In genomic region chr22:41913040-41913719, GRCh38 we compare ENCODE assay signal across 19 cellular contexts. TPM values are rescaled to one million over a fixed set of nuclear protein-coding genes. Genes with fewer than 3 reads are reported as not detected.
A peak's percentile ranks its signal among the peaks of the same experiment; 100 is the strongest.
DNase-seq lines count a peak whose midpoint lies in the region; ATAC-seq, FAIRE-seq and TF ChIP-seq lines count a peak whose summit lies in the region.
"Had no signal": no experiment of that assay in that cellular context is flagged by ENCODE, and none has a peak within 500 bp of the region (broad histone marks: within the 10 kb centered on the region; RNA-seq: fewer than 3 reads in every experiment).

No MANE protein-coding gene starts in this region.

- H4K20me1 ChIP-seq in GM23338 (replicated peaks; ENCODE audit: insufficient read depth) (peaks cover 4% of the 10 kb centered on the region), GM12878 (ENCODE audit: control insufficient read depth, insufficient read depth) (peaks cover 6% of the 10 kb centered on the region; the same call in 1 of the 2 replicates)

- no peak for FAIRE-seq in GM12878 (lab: Jason Lieb, UNC)
- FAIRE-seq: RCC 7860 had no signal

- H3K4me2 ChIP-seq in GM23338 (peak overlapping the region; percentile 60), GM12878 (ENCODE audit: control insufficient read depth, insufficient read depth) (0 out of 2 replicates have a peak overlapping the region, but pooled peaks have one; percentile 17)

- RAD21 ChIA-PET in GM12878 (lab: Charles Lee; ENCODE audit: unreplicated experiment): interaction anchor here (1.0 to 5.8 kb wide), 4 partner anchors 26 to 216 kb away, joined by 3 to 40 read pairs (median 5); partner anchors contain the start of gene CCDC134

- peak overlapping the region; percentile 65 for H3K4me3 Mint-ChIP-seq in CD8-positive, alpha-beta T cell
- H3K4me3 Mint-ChIP-seq in GM23338 (peak overlapping the region; percentile 52), nephron progenitor cell (peak overlapping the region; percentile 78)
- H3K4me3 Mint-ChIP-seq: activated CD4-positive, alpha-beta memory T cell treated with anti-CD3 and anti-CD28 coated beads, Interleukin-2, amount 10 ng/mL, durations not matched to agents 7 days and 5 days; dendritic cell treated with granulocyte-macrophage colony-stimulating factor and Interleukin-4, amounts not matched to agents 40 ng/mL and 50 ng/mL, for 4 days had no signal

- H3K9me3 ChIP-seq in CD8-positive, alpha-beta T cell (ENCODE audit: low read length): no peaks in the 10 kb centered on the region
- H3K9me3 ChIP-seq in GM12878 (replicated peaks; ENCODE audit: control insufficient read depth, insufficient read depth, low read length): no peaks in the 10 kb centered on the region
- no peaks in the 10 kb centered on the region for H3K9me3 ChIP-seq in SJCRH30 (replicated peaks)
- H3K9me3 ChIP-seq: prostate gland, spleen, upper lobe of right lung had no signal

- H3K9me3 Mint-ChIP-seq in CD8-positive, alpha-beta T cell: no peaks in the 10 kb centered on the region
- H3K9me3 Mint-ChIP-seq in GM23338: peaks cover 6% of the 10 kb centered on the region
- no peaks in the 10 kb centered on the region for H3K9me3 Mint-ChIP-seq in nephron progenitor cell
- H3K9me3 Mint-ChIP-seq: activated CD4-positive, alpha-beta memory T cell treated with anti-CD3 and anti-CD28 coated beads, Interleukin-2, amount 10 ng/mL, durations not matched to agents 7 days and 5 days; dendritic cell treated with granulocyte-macrophage colony-stimulating factor and Interleukin-4, amounts not matched to agents 40 ng/mL and 50 ng/mL, for 4 days had no signal

- POLR2A ChIA-PET in CD8-positive, alpha-beta T cell (lab: Charles Lee): interaction anchor here (1.6 kb wide), 1 partner anchor 12 kb away, joined by 6 read pairs; no protein-coding TSS in a partner anchor
- POLR2A ChIA-PET in GM12878 (lab: Charles Lee): interaction anchor here (0.9 to 2.3 kb wide), 7 partner anchors 12 to 112 kb away, joined by 3 to 10 read pairs (median 4); partner anchors contain the start of genes CCDC134 and CENPM

- no peak for ATAC-seq in CD8-positive, alpha-beta T cell
- ATAC-seq in GM23338: no peak
- ATAC-seq in GM12878: no peak
- ATAC-seq in GM21619 (IDR thresholded peaks at IDR 0.05; ENCODE audit: unreplicated experiment): no peak
- ATAC-seq in HG03565 (IDR thresholded peaks at IDR 0.05; ENCODE audit: unreplicated experiment): no peak
- no peak for ATAC-seq in HG03469 (IDR thresholded peaks at IDR 0.05; ENCODE audit: unreplicated experiment)
- ATAC-seq: left ventricle myocardium superior, upper lobe of right lung had no signal

- CTCF ChIA-PET in CD8-positive, alpha-beta T cell (lab: Charles Lee): no interaction called here
- CTCF ChIA-PET in GM12878 (lab: Yijun Ruan, JAX): interaction anchor here (0.9 to 2.9 kb wide), 6 partner anchors 12 to 246 kb away, joined by 3 to 9 read pairs (median 4); no protein-coding TSS in a partner anchor

- H3K4me1 Mint-ChIP-seq in CD8-positive, alpha-beta T cell (ENCODE audit: low read depth): peaks cover 28% of the 10 kb centered on the region
- peaks cover 22% of the 10 kb centered on the region for H3K4me1 Mint-ChIP-seq in GM23338
- H3K4me1 Mint-ChIP-seq in nephron progenitor cell: peaks cover 47% of the 10 kb centered on the region

- no peaks in the 10 kb centered on the region for H3K9me2 ChIP-seq in GM23338 (ENCODE audit: insufficient read depth)

- no peak for TF ChIP-seq RAD21 in GM12878 (IDR thresholded peaks at IDR 0.05; ENCODE audit: insufficient read depth, low read depth, low read length)

- H3K27me3 ChIP-seq in CD8-positive, alpha-beta T cell (ENCODE audit: insufficient read depth, low read length): peaks cover 31% of the 10 kb centered on the region
- H3K27me3 ChIP-seq in GM23338 (ENCODE audit: insufficient read depth): peaks cover 100% of the 10 kb centered on the region
- H3K27me3 ChIP-seq in GM12878 (replicated peaks in 1 of 2; ENCODE audit: control insufficient read depth in 2 of 2, insufficient read depth in 2 of 2, low read length in 1 of 2): peaks cover 6 to 12% of the 10 kb centered on the region in 2 experiments; a peak in 3 of 4 replicates
- H3K27me3 ChIP-seq in SJCRH30: peaks cover 5% of the 10 kb centered on the region; the same call in 1 of the 2 replicates

- 57% methylated on average over 11 of the region's 11 CpGs for WGBS in GM12878 (ENCODE audit: insufficient coverage, insufficient replicate concordance, low lambda C conversion rate, missing lambda C conversion rate)

- H3K27ac Mint-ChIP-seq in CD8-positive, alpha-beta T cell: no peak overlapping the region
- H3K27ac Mint-ChIP-seq in GM23338 (no peak overlapping the region), nephron progenitor cell (no peak overlapping the region)
- H3K27ac Mint-ChIP-seq: activated CD4-positive, alpha-beta memory T cell treated with anti-CD3 and anti-CD28 coated beads, Interleukin-2, amount 10 ng/mL, durations not matched to agents 7 days and 5 days; dendritic cell treated with granulocyte-macrophage colony-stimulating factor and Interleukin-4, amounts not matched to agents 40 ng/mL and 50 ng/mL, for 4 days had no signal

- no peak for DNase-seq in CD8-positive, alpha-beta T cell
- DNase-seq in GM23338 (ENCODE audit: low spot score) (no peak), GM12878 (ENCODE audit: low read depth, low spot score) (no peak), nephron progenitor cell (no peak), SJCRH30 (no peak)
- DNase-seq: activated CD4-positive, alpha-beta memory T cell treated with anti-CD3 and anti-CD28 coated beads, Interleukin-2, amount 10 ng/mL, durations not matched to agents 7 days and 5 days; activated effector memory CD4-positive, alpha-beta T cell treated with Interleukin-2 at 50 U/mL for 16 hours; left ventricle myocardium superior; NCI-H2227 treated with DMSO at 0.1 percent for 48 hours; spleen; upper lobe of right lung had no signal

- peaks cover 38% of the 10 kb centered on the region for H3K4me1 ChIP-seq in CD8-positive, alpha-beta T cell (ENCODE audit: insufficient read depth, low read length)
- peaks cover 13% of the 10 kb centered on the region; the same call in 1 of the 2 replicates for H3K4me1 ChIP-seq in GM23338 (ENCODE audit: insufficient read depth)
- peaks cover 28% of the 10 kb centered on the region for H3K4me1 ChIP-seq in GM12878 (ENCODE audit: control insufficient read depth, insufficient read depth, low read length)
- 0 out of 2 replicates have a peak, but pooled peaks cover 5% of the 10 kb centered on the region for H3K4me1 ChIP-seq in SJCRH30

- in situ Hi-C loops in GM12878 (cut with MboI): no loop called here

- no peaks in the 10 kb centered on the region for H3K36me3 Mint-ChIP-seq in CD8-positive, alpha-beta T cell
- no peaks in the 10 kb centered on the region; the same call in 2 of the 3 replicates for H3K36me3 Mint-ChIP-seq in GM23338 (ENCODE audit: low read depth)
- no peaks in the 10 kb centered on the region for H3K36me3 Mint-ChIP-seq in nephron progenitor cell (ENCODE audit: low read depth)

- TF ChIP-seq CTCF in CD8-positive, alpha-beta T cell (IDR thresholded peaks at IDR 0.05): no peak
- no peak for TF ChIP-seq CTCF in GM23338 (conservative IDR thresholded peaks at IDR 0.05; ENCODE audit: low read depth in 2 of 2)
- no peak for TF ChIP-seq CTCF in GM12878 (IDR thresholded peaks at IDR 0.05 in 2 of 3, conservative IDR thresholded peaks at IDR 0.05 in 1 of 3; ENCODE audit: control insufficient read depth in 2 of 3, extremely low read depth in 1 of 3, insufficient read depth in 1 of 3, low read depth in 3 of 3, low read length in 3 of 3)
- TF ChIP-seq CTCF in nephron progenitor cell (IDR thresholded peaks at IDR 0.05): no peak

- TF ChIP-seq POLR2A in GM12878 (IDR thresholded peaks at IDR 0.05; ENCODE audit: low read depth, low read length): no peak

- H3K36me3 ChIP-seq in CD8-positive, alpha-beta T cell (ENCODE audit: insufficient read depth, low read length): no peaks in the 10 kb centered on the region
- H3K36me3 ChIP-seq in GM23338 (ENCODE audit: insufficient read depth) (no peaks in the 10 kb centered on the region), GM12878 (ENCODE audit: control insufficient read depth in 2 of 2, insufficient read depth in 2 of 2, low read length in 1 of 2) (no peaks in the 10 kb centered on the region), SJCRH30 (no peaks in the 10 kb centered on the region)
- H3K36me3 ChIP-seq: prostate gland, spleen, upper lobe of right lung had no signal

- no peak overlapping the region for H2AFZ ChIP-seq in GM23338
- H2AFZ ChIP-seq in GM12878 (ENCODE audit: control insufficient read depth, low read depth, low read length): no peak overlapping the region

- BruUV-seq in GM12878 (replicated peaks; lab: Mats Ljungman, UMichigan): no TSS peak

- no peak overlapping the region for H3K27ac ChIP-seq in CD8-positive, alpha-beta T cell (ENCODE audit: low read depth, low read length)
- H3K27ac ChIP-seq in GM23338 (ENCODE audit: low read depth) (no peak overlapping the region), GM12878 (ENCODE audit: control insufficient read depth, insufficient read depth) (no peak overlapping the region), SJCRH30 (no peak overlapping the region)
- H3K27ac ChIP-seq: prostate gland, spleen, upper lobe of right lung had no signal

- no peak for TF ChIP-seq EP300 in GM12878 (IDR thresholded peaks at IDR 0.05; ENCODE audit: borderline replicate concordance in 1 of 2, control insufficient read depth in 1 of 2, low read depth in 2 of 2, low read length in 2 of 2)

- intact Hi-C loops in CD8-positive, alpha-beta T cell (cut with DNase I, micrococcal nuclease): no loop called here
- intact Hi-C loops in GM12878 (cut with micrococcal nuclease; ENCODE audit: unreplicated experiment): no loop called here

- no peak overlapping the region for H3K9ac ChIP-seq in GM12878 (ENCODE audit: control insufficient read depth, insufficient read depth, low read length)

- no peaks in the 10 kb centered on the region for H3K79me2 ChIP-seq in GM23338 (replicated peaks; ENCODE audit: insufficient read depth)
- H3K79me2 ChIP-seq in GM12878 (ENCODE audit: control insufficient read depth, insufficient read depth, low read length): no peaks in the 10 kb centered on the region

- H3F3A ChIP-seq in GM23338 (replicated peaks; ENCODE audit: low read depth): peaks cover 15% of the 10 kb centered on the region

- no peak overlapping the region for H3K4me3 ChIP-seq in CD8-positive, alpha-beta T cell (ENCODE audit: low read depth, low read length)
- H3K4me3 ChIP-seq in GM23338 (no peak overlapping the region), GM12878 (no peak overlapping the region), SJCRH30 (no peak overlapping the region)
- H3K4me3 ChIP-seq: prostate gland, upper lobe of right lung had no signal

- peaks cover 31% of the 10 kb centered on the region for H3K27me3 Mint-ChIP-seq in CD8-positive, alpha-beta T cell (ENCODE audit: low read depth)
- H3K27me3 Mint-ChIP-seq in GM23338 (ENCODE audit: insufficient read depth, low read depth, poor library complexity) (peaks cover 84% of the 10 kb centered on the region), nephron progenitor cell (ENCODE audit: low read depth, poor library complexity) (peaks cover 81% of the 10 kb centered on the region)

- SMC1A ChIA-PET in GM12878 (lab: Charles Lee; ENCODE audit: uncharacterized antibody, unreplicated experiment): interaction anchor here (0.9 to 1.9 kb wide), 6 partner anchors 12 to 216 kb away, joined by 3 to 7 read pairs (median 4); no protein-coding TSS in a partner anchor

RNA-seq across cellular contexts. Expression of gene SHISA8, which starts 1.7 kb away (rescaled TPM):
- 1 to 10 TPM in 1 of 2 experiments, under 1 TPM in 1; 0.72 to 1.5 TPM for total RNA-seq in CD8-positive, alpha-beta T cell
- total RNA-seq in GM23338 (2014; rRNA removed; shearing (Covaris generic)): 0.62 and 5.1 TPM in 2 replicates
- polyA plus RNA-seq in GM23338 (2016; fragmentation: Nextera tagmentation; extraction: Ambion mirVana) (0.21 TPM in 1 of 2 replicates, not detected in the other), GM12878 (2011; rRNA removed) (0.06 and 0.08 TPM in 2 replicates), GM12878 (2014; fragmentation: Illumina TruSeq; extraction: Trizol) (0.06 TPM in 1 of 2 replicates, not detected in the other), GM12878 (2014; fragmentation: Nextera tagmentation; extraction: Ambion mirVana) (under 1 TPM; 0.13 to 0.40 TPM), GM12878 (2014; rRNA removed) (5.9 and 6.5 TPM in 2 replicates), GM12878 (2016; fragmentation: Nextera tagmentation; extraction: Ambion mirVana) (under 1 TPM; 0.20 to 0.27 TPM)
- total RNA-seq in GM12878 (2013; cell fraction: nucleolus; rRNA removed): 10.3 and 11.3 TPM in 2 replicates
- total RNA-seq in GM12878 (2014; rRNA removed) (3.6 and 6.8 TPM in 2 replicates), GM12878 (2014; rRNA removed; fragmentation: Illumina TruSeq; extraction: Trizol) (0.22 and 0.28 TPM in 2 replicates), GM12878 (2021) (8.6 and 10.1 TPM in 2 replicates)
- 0.26 TPM for polyA plus RNA-seq in GM12878 (2011; ENCODE audit: low read depth)
- 0.03 and 0.33 TPM in 2 replicates for polyA plus RNA-seq in GM12878 (2011; cell fraction: cytosol; rRNA removed)
- 2.4 and 3.6 TPM in 2 replicates for polyA plus RNA-seq in GM12878 (2011; cell fraction: nucleus; rRNA removed)
- polyA plus RNA-seq in GM12878 (2012): 3.6 and 5.2 TPM in 2 replicates
- not detected in 2 replicates for polyA minus RNA-seq in GM12878 (2011; rRNA and poly(A)+ RNA removed)
- not detected in 2 replicates for polyA minus RNA-seq in GM12878 (2011; cell fraction: cytosol; rRNA and poly(A)+ RNA removed)
- polyA minus RNA-seq in GM12878 (2011; cell fraction: nucleus; rRNA and poly(A)+ RNA removed): 0.29 TPM in 1 of 2 replicates, not detected in the other
- total RNA-seq in SJCRH30 (2014; rRNA removed; shearing (Covaris generic)): not detected in 2 replicates
- total RNA-seq: activated CD4-positive, alpha-beta memory T cell treated with anti-CD3 and anti-CD28 coated beads, Interleukin-2, amount 10 ng/mL, durations not matched to agents 7 days and 5 days; prostate gland; upper lobe of right lung had no signal
- polyA plus RNA-seq: BJ had no signal

RNA-seq across cellular contexts. Expression of gene TNFRSF13C, which starts 13.4 kb away (rescaled TPM):
- total RNA-seq in CD8-positive, alpha-beta T cell: 10 to 100 TPM; 36.3 to 39.8 TPM
- total RNA-seq in GM23338 (2014; rRNA removed; shearing (Covaris generic)): 0.97 and 1.7 TPM in 2 replicates
- 0.75 and 1.0 TPM in 2 replicates for polyA plus RNA-seq in GM23338 (2016; fragmentation: Nextera tagmentation; extraction: Ambion mirVana)
- total RNA-seq in GM12878 (2013; cell fraction: nucleolus; rRNA removed): 79.9 and 82.3 TPM in 2 replicates
- 35.9 and 37.6 TPM in 2 replicates for total RNA-seq in GM12878 (2014; rRNA removed)
- 22.3 and 23.2 TPM in 2 replicates for total RNA-seq in GM12878 (2014; rRNA removed; fragmentation: Illumina TruSeq; extraction: Trizol)
- 90.1 and 91.4 TPM in 2 replicates for total RNA-seq in GM12878 (2021)
- polyA plus RNA-seq in GM12878 (2011; ENCODE audit: low read depth): 30.0 TPM
- polyA plus RNA-seq in GM12878 (2011; rRNA removed): 9.7 and 16.4 TPM in 2 replicates
- polyA plus RNA-seq in GM12878 (2011; cell fraction: cytosol; rRNA removed): 18.3 and 19.9 TPM in 2 replicates
- 43.6 and 44.2 TPM in 2 replicates for polyA plus RNA-seq in GM12878 (2011; cell fraction: nucleus; rRNA removed)
- polyA plus RNA-seq in GM12878 (2012): 50.9 and 59.0 TPM in 2 replicates
- polyA plus RNA-seq in GM12878 (2014; fragmentation: Illumina TruSeq; extraction: Trizol): 20.6 and 26.9 TPM in 2 replicates
- 1 to 10 TPM; 6.9 to 9.6 TPM for polyA plus RNA-seq in GM12878 (2014; fragmentation: Nextera tagmentation; extraction: Ambion mirVana)
- 42.3 and 43.0 TPM in 2 replicates for polyA plus RNA-seq in GM12878 (2014; rRNA removed)
- polyA plus RNA-seq in GM12878 (2016; fragmentation: Nextera tagmentation; extraction: Ambion mirVana): 10 to 100 TPM; 26.6 to 30.4 TPM
- 24.8 and 41.5 TPM in 2 replicates for polyA minus RNA-seq in GM12878 (2011; rRNA and poly(A)+ RNA removed)
- 20.1 and 23.4 TPM in 2 replicates for polyA minus RNA-seq in GM12878 (2011; cell fraction: cytosol; rRNA and poly(A)+ RNA removed)
- polyA minus RNA-seq in GM12878 (2011; cell fraction: nucleus; rRNA and poly(A)+ RNA removed): 12.0 and 20.7 TPM in 2 replicates
- 0.94 and 1.8 TPM in 2 replicates for total RNA-seq in SJCRH30 (2014; rRNA removed; shearing (Covaris generic))

RNA-seq across cellular contexts. Expression of gene CENPM, which starts 33.8 kb away (rescaled TPM):
- total RNA-seq in CD8-positive, alpha-beta T cell: 10 to 100 TPM in 1 of 2 experiments, 1 to 10 TPM in 1; 9.4 to 10.9 TPM
- 40.0 and 61.6 TPM in 2 replicates for total RNA-seq in GM23338 (2014; rRNA removed; shearing (Covaris generic))
- 50.0 and 51.1 TPM in 2 replicates for polyA plus RNA-seq in GM23338 (2016; fragmentation: Nextera tagmentation; extraction: Ambion mirVana)
- total RNA-seq in GM12878 (2013; cell fraction: nucleolus; rRNA removed): 125 and 139 TPM in 2 replicates
- total RNA-seq in GM12878 (2014; rRNA removed): 145 and 158 TPM in 2 replicates
- total RNA-seq in GM12878 (2014; rRNA removed; fragmentation: Illumina TruSeq; extraction: Trizol): 45.3 and 53.0 TPM in 2 replicates
- total RNA-seq in GM12878 (2021): 81.6 and 84.4 TPM in 2 replicates
- polyA plus RNA-seq in GM12878 (2011; ENCODE audit: low read depth): 21.9 TPM
- 26.6 and 67.9 TPM in 2 replicates for polyA plus RNA-seq in GM12878 (2011; rRNA removed)
- 113 and 161 TPM in 2 replicates for polyA plus RNA-seq in GM12878 (2011; cell fraction: cytosol; rRNA removed)
- polyA plus RNA-seq in GM12878 (2011; cell fraction: nucleus; rRNA removed): 245 and 256 TPM in 2 replicates
- 42.1 and 48.8 TPM in 2 replicates for polyA plus RNA-seq in GM12878 (2012)
- 9.8 and 38.9 TPM in 2 replicates for polyA plus RNA-seq in GM12878 (2014; fragmentation: Illumina TruSeq; extraction: Trizol)
- polyA plus RNA-seq in GM12878 (2014; fragmentation: Nextera tagmentation; extraction: Ambion mirVana): 10 to 100 TPM; 36.7 to 62.3 TPM
- polyA plus RNA-seq in GM12878 (2014; rRNA removed): 126 and 148 TPM in 2 replicates
- polyA plus RNA-seq in GM12878 (2016; fragmentation: Nextera tagmentation; extraction: Ambion mirVana): 100 to 1,000 TPM; 177 to 212 TPM
- polyA minus RNA-seq in GM12878 (2011; rRNA and poly(A)+ RNA removed): 70.4 and 125 TPM in 2 replicates
- polyA minus RNA-seq in GM12878 (2011; cell fraction: cytosol; rRNA and poly(A)+ RNA removed): 28.6 and 42.6 TPM in 2 replicates
- 82.8 and 123 TPM in 2 replicates for polyA minus RNA-seq in GM12878 (2011; cell fraction: nucleus; rRNA and poly(A)+ RNA removed)
- total RNA-seq in SJCRH30 (2014; rRNA removed; shearing (Covaris generic)): 60.6 and 60.9 TPM in 2 replicates

RNA-seq across cellular contexts. Expression of gene SEPTIN3, which starts 56.1 kb away (rescaled TPM):
- under 1 TPM in 1 of 2 experiments, not detected in 1; 0.11 TPM for total RNA-seq in CD8-positive, alpha-beta T cell
- total RNA-seq in GM23338 (2014; rRNA removed; shearing (Covaris generic)): 28.4 and 30.7 TPM in 2 replicates
- 16.4 and 19.4 TPM in 2 replicates for polyA plus RNA-seq in GM23338 (2016; fragmentation: Nextera tagmentation; extraction: Ambion mirVana)
- 1.1 and 1.5 TPM in 2 replicates for total RNA-seq in GM12878 (2013; cell fraction: nucleolus; rRNA removed)
- total RNA-seq in GM12878 (2014; rRNA removed): 1.1 and 1.5 TPM in 2 replicates
- 1.3 and 1.4 TPM in 2 replicates for total RNA-seq in GM12878 (2014; rRNA removed; fragmentation: Illumina TruSeq; extraction: Trizol)
- 1.7 and 1.9 TPM in 2 replicates for total RNA-seq in GM12878 (2021)
- 0.22 TPM for polyA plus RNA-seq in GM12878 (2011; ENCODE audit: low read depth)
- polyA plus RNA-seq in GM12878 (2011; rRNA removed): 0.43 and 0.52 TPM in 2 replicates
- 0.28 and 0.31 TPM in 2 replicates for polyA plus RNA-seq in GM12878 (2011; cell fraction: cytosol; rRNA removed)
- polyA plus RNA-seq in GM12878 (2011; cell fraction: nucleus; rRNA removed): 0.59 and 0.82 TPM in 2 replicates
- 0.49 and 1.3 TPM in 2 replicates for polyA plus RNA-seq in GM12878 (2012)
- polyA plus RNA-seq in GM12878 (2014; fragmentation: Illumina TruSeq; extraction: Trizol): 3.1 TPM in 2 replicates
- under 1 TPM; 0.39 to 0.60 TPM for polyA plus RNA-seq in GM12878 (2014; fragmentation: Nextera tagmentation; extraction: Ambion mirVana)
- polyA plus RNA-seq in GM12878 (2014; rRNA removed): 1.5 and 1.8 TPM in 2 replicates
- polyA plus RNA-seq in GM12878 (2016; fragmentation: Nextera tagmentation; extraction: Ambion mirVana): under 1 TPM; 0.05 to 0.15 TPM
- polyA minus RNA-seq in GM12878 (2011; rRNA and poly(A)+ RNA removed): 0.52 and 0.73 TPM in 2 replicates
- polyA minus RNA-seq in GM12878 (2011; cell fraction: cytosol; rRNA and poly(A)+ RNA removed): not detected in 2 replicates
- 0.19 and 0.36 TPM in 2 replicates for polyA minus RNA-seq in GM12878 (2011; cell fraction: nucleus; rRNA and poly(A)+ RNA removed)
- 1.1 TPM in 2 replicates for total RNA-seq in SJCRH30 (2014; rRNA removed; shearing (Covaris generic))
- total RNA-seq: HT1080 had no signal
